In genomic region chr1:8228253-8228652, GRCh38 we compare ENCODE assay signal across 1 cellular context.
TF ChIP-seq lines count a peak whose summit lies in the region.

No MANE protein-coding gene starts in this region.

TF ChIP-seq in A549, 52 proteins besides CTCF, POLR2A, EP300 and RAD21 (continued from another document):
- TF ChIP-seq BCL3 (IDR thresholded peaks at IDR 0.05) = no peak
- no peak for TF ChIP-seq REST (IDR thresholded peaks at IDR 0.05)
- no peak for TF ChIP-seq CBX2 (IDR thresholded peaks at IDR 0.05; ENCODE audit: borderline replicate concordance, low read depth)
- TF ChIP-seq CHD4 (IDR thresholded peaks at IDR 0.05; ENCODE audit: borderline replicate concordance) = no peak
- TF ChIP-seq CBX8 (IDR thresholded peaks at IDR 0.05) = no peak
- TF ChIP-seq KDM5A (IDR thresholded peaks at IDR 0.05) = no peak
TF ChIP-seq in A549: peak in this region for 0.
